Comparison of ENCODE assay signal across 8 cellular contexts in genomic region chr5:113488645-113489184, GRCh38. TPM values are rescaled to one million over a fixed set of nuclear protein-coding genes. Genes with fewer than 3 reads are reported as not detected.
DNase-seq lines count a peak whose midpoint lies in the region; ATAC-seq and TF ChIP-seq lines count a peak whose summit lies in the region.

No MANE protein-coding gene starts in this region.

- no peaks in the 10 kb centered on the region for H3K36me3 ChIP-seq in BLaER1
- H3K36me3 ChIP-seq in HUES64 (ENCODE audit: insufficient read depth, low read length): no peaks in the 10 kb centered on the region
- H3K36me3 ChIP-seq in ectodermal cell (ENCODE audit: control insufficient read depth, insufficient read depth, low read length): no peaks in the 10 kb centered on the region

- peaks cover 0 to 17% (median 15%) of the 10 kb centered on the region in 3 donors for H3K4me1 Mint-ChIP-seq in naive B cell

- H3K4me2 ChIP-seq in BLaER1: peak overlapping the region; percentile 51

- H3K4me3 Mint-ChIP-seq in naive B cell: peak overlapping the region; percentile 50 to 82 (median 69)

- no peak for DNase-seq in naive B cell
- no peak for DNase-seq in NCI-H2227 treated with DMSO at 0.1 percent for 48 hours (lab: John Stamatoyannopoulos, UW)
- DNase-seq in NCI-H2196 treated with DMSO at 0.1 percent for 48 hours (lab: John Stamatoyannopoulos, UW; ENCODE audit: unreplicated experiment): no peak

- H3K9me3 Mint-ChIP-seq in naive B cell: peaks cover 12 to 32% (median 27%) of the 10 kb centered on the region in 7 donors

- H3K36me3 Mint-ChIP-seq in naive B cell: peaks cover 11 to 21% of the 10 kb centered on the region in 2 donors

- H3K27ac Mint-ChIP-seq in naive B cell: no peak overlapping the region

- 21% methylated on average over 20 of the region's 20 CpGs for WGBS in HUES64
- WGBS in ectodermal cell, 2 experiments: 27 to 29% methylated on average over 20 of the region's 20 CpGs

- no peaks in the 10 kb centered on the region for H4K20me1 ChIP-seq in BLaER1

- ATAC-seq in naive B cell (ENCODE audit: low read depth in 2 of 2): no peak
- no peak for ATAC-seq in GM21360 (IDR thresholded peaks at IDR 0.05; ENCODE audit: unreplicated experiment)
- ATAC-seq in GM18505 (IDR thresholded peaks at IDR 0.05; ENCODE audit: unreplicated experiment): no peak

- H3K9ac ChIP-seq in BLaER1 (no peak overlapping the region), HUES64 (ENCODE audit: low read depth, low read length) (peak overlapping the region; percentile 72)

- peaks cover 68 to 83% (median 73%) of the 10 kb centered on the region in 3 donors for H3K27me3 Mint-ChIP-seq in naive B cell

- H3K27ac ChIP-seq in BLaER1 (no peak overlapping the region), HUES64 (ENCODE audit: low read depth, low read length) (no peak overlapping the region), ectodermal cell (ENCODE audit: insufficient read depth, low read depth, low read length, poor library complexity, severe bottlenecking) (no peak overlapping the region)

- peak overlapping the region; percentile 52 for H3K4me3 ChIP-seq in BLaER1
- peak overlapping the region; percentile 86 for H3K4me3 ChIP-seq in HUES64 (ENCODE audit: low read length)
- peak overlapping the region; percentile 76 for H3K4me3 ChIP-seq in ectodermal cell (ENCODE audit: insufficient read depth, low read depth, low read length)

- no peak for TF ChIP-seq POLR2A in GM18505 (IDR thresholded peaks at IDR 0.05; ENCODE audit: borderline replicate concordance, extremely low read depth, insufficient read depth, insufficient read length)

- H3K27me3 ChIP-seq in BLaER1 (peaks cover 49% of the 10 kb centered on the region), HUES64 (ENCODE audit: insufficient read depth, low read length) (peaks cover 48% of the 10 kb centered on the region), ectodermal cell (ENCODE audit: control insufficient read depth, insufficient read depth, low read length, poor library complexity, severe bottlenecking) (peaks cover 48% of the 10 kb centered on the region)

- H3K4me1 ChIP-seq in BLaER1 (peaks cover 11% of the 10 kb centered on the region), HUES64 (ENCODE audit: insufficient read depth, low read length) (no peaks in the 10 kb centered on the region; the same call in 1 of the 2 replicates), ectodermal cell (ENCODE audit: control insufficient read depth, insufficient read depth, low read length) (no peaks in the 10 kb centered on the region)

- H3K9me3 ChIP-seq in BLaER1 (peaks cover 42% of the 10 kb centered on the region), HUES64 (ENCODE audit: insufficient read depth, low read depth, low read length) (peaks cover 22% of the 10 kb centered on the region), ectodermal cell (ENCODE audit: control insufficient read depth, low read length) (no peaks in the 10 kb centered on the region)

RNA-seq across cellular contexts. Expression of gene MCC, which starts 0.5 kb away (rescaled TPM):
- polyA plus RNA-seq in HUES64 (2013, experiment 1 of 2): 14.1 TPM
- 12.5 TPM for polyA plus RNA-seq in HUES64 (2013, experiment 2 of 2)
- 8.7 TPM for polyA plus RNA-seq in ectodermal cell (2013, experiment 1 of 4)
- 6.3 TPM for polyA plus RNA-seq in ectodermal cell (2013, experiment 2 of 4)
- polyA plus RNA-seq in ectodermal cell (2013, experiment 3 of 4): 5.4 TPM
- polyA plus RNA-seq in ectodermal cell (2013, experiment 4 of 4): 4.8 TPM
- polyA plus RNA-seq in naive B cell (ENCODE audit: low read depth in 6 of 6): under 1 TPM in 5 of 6 donors, not detected in 1; 0.16 to 0.56 (median 0.31) TPM

RNA-seq across cellular contexts. Expression of gene YTHDC2, which starts 24.8 kb away (rescaled TPM):
- 13.5 TPM for polyA plus RNA-seq in HUES64 (2013, experiment 1 of 2)
- polyA plus RNA-seq in HUES64 (2013, experiment 2 of 2): 12.7 TPM
- 18.4 TPM for polyA plus RNA-seq in ectodermal cell (2013, experiment 1 of 4)
- 18.1 TPM for polyA plus RNA-seq in ectodermal cell (2013, experiment 2 of 4)
- 13.4 TPM for polyA plus RNA-seq in ectodermal cell (2013, experiment 3 of 4)
- polyA plus RNA-seq in ectodermal cell (2013, experiment 4 of 4): 16.7 TPM
- 10 to 100 TPM in 5 of 6 donors, 1 to 10 TPM in 1; 8.1 to 20.0 (median 15.0) TPM for polyA plus RNA-seq in naive B cell (ENCODE audit: low read depth in 6 of 6)

RNA-seq across cellular contexts. Expression of gene TSSK1B, which starts 53.9 kb away (rescaled TPM):
- polyA plus RNA-seq in HUES64 (2013, experiment 1 of 2): not detected
- not detected for polyA plus RNA-seq in HUES64 (2013, experiment 2 of 2)
- not detected for polyA plus RNA-seq in ectodermal cell (2013, experiment 1 of 4)
- not detected for polyA plus RNA-seq in ectodermal cell (2013, experiment 2 of 4)
- not detected for polyA plus RNA-seq in ectodermal cell (2013, experiment 3 of 4)
- not detected for polyA plus RNA-seq in ectodermal cell (2013, experiment 4 of 4)
- polyA plus RNA-seq in naive B cell (ENCODE audit: low read depth in 6 of 6): not detected
